14 cellular contexts compared by ENCODE assay signal in the genomic region with DNA sequence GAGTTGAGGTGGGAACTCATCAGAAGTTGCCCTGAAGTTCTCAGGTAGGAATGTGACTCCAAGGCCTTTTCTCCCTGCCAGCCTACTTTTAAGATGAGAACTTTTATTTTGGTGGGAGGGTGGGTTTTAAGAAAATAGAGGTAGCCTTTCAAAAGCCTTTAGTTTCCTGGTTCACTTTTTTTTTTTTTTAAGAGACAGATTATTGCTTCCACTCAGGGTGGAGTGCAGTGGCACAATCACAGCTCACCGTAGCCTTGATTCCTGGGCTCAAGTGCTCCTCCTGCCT. TPM values are rescaled to one million over a fixed set of nuclear protein-coding genes. Genes with fewer than 3 reads are reported as not detected.
DNase-seq lines count a peak whose midpoint lies in the region; ATAC-seq and TF ChIP-seq lines count a peak whose summit lies in the region.
"Had no signal": no experiment of that assay in that cellular context is flagged by ENCODE, and none has a peak within 500 bp of the region (broad histone marks: within the 10 kb centered on the region; RNA-seq: fewer than 3 reads in every experiment).

No MANE protein-coding gene starts in this region.

- 33 to 36% methylated on average over 1 of the region's 1 CpG for WGBS in esophagus squamous epithelium, 2 donors

- TF ChIP-seq CTCF in RWPE1 (conservative IDR thresholded peaks at IDR 0.05; ENCODE audit: low read depth), result no peak
- no peak for TF ChIP-seq CTCF in esophagus squamous epithelium (IDR thresholded peaks at IDR 0.05)
- no peak for TF ChIP-seq CTCF in gastrocnemius medialis (IDR thresholded peaks at IDR 0.05 in 4 of 5, conservative IDR thresholded peaks at IDR 0.05 in 1 of 5)
- TF ChIP-seq CTCF in uterus (IDR thresholded peaks at IDR 0.05), result no peak

- POLR2A ChIA-PET in RWPE1 (lab: Yijun Ruan, JAX; ENCODE audit: low non-redundant PET), result no interaction called here

- H3K4me3 ChIP-seq in esophagus squamous epithelium, result peak overlapping the region in 3 of 4 donors; percentile 75 to 81 (median 76)
- peak overlapping the region in 3 of 4 donors; percentile 93 to 97 (median 93) for H3K4me3 ChIP-seq in gastrocnemius medialis
- H3K4me3 ChIP-seq in uterus, result no peak overlapping the region

- no peaks in the 10 kb centered on the region for H3K9me3 ChIP-seq in esophagus squamous epithelium
- H3K9me3 ChIP-seq in gastrocnemius medialis, result no peaks in the 10 kb centered on the region
- no peaks in the 10 kb centered on the region for H3K9me3 ChIP-seq in uterus
- H3K9me3 ChIP-seq: HAP-1, ovary had no signal

- peak overlapping the region; percentile 41 for H3K27ac Mint-ChIP-seq in T-helper 1 cell treated with Interleukin-12 subunit alpha and Interleukin-12 subunit beta and Interleukin-4 antibody, amounts not matched to agents 30 μg/mL and 1 μg/mL, for 36 hours

- H3K36me3 ChIP-seq in esophagus squamous epithelium (peaks cover 0 to 12% (median 0%) of the 10 kb centered on the region in 3 donors), gastrocnemius medialis (peaks cover 0 to under 1% of the 10 kb centered on the region in 2 donors), uterus (no peaks in the 10 kb centered on the region)
- H3K36me3 ChIP-seq: cardiac muscle cell, ovary had no signal

- peaks cover under 1% of the 10 kb centered on the region for H3K36me3 Mint-ChIP-seq in T-helper 1 cell treated with Interleukin-12 subunit alpha and Interleukin-12 subunit beta and Interleukin-4 antibody, amounts not matched to agents 30 μg/mL and 1 μg/mL, for 36 hours (ENCODE audit: low read depth)

- CTCF ChIA-PET in RWPE1 (lab: Yijun Ruan, JAX), result interaction anchor here (0.5 to 2.5 kb wide), 3 partner anchors 9 to 483 kb away, joined by 3 to 10 read pairs (median 4); a partner anchor contains a TSS

- DNase-seq in T-helper 1 cell (no peak), RWPE1 (ENCODE audit: low spot score) (no peak), esophagus squamous epithelium (lab: John Stamatoyannopoulos, UW) (no peak), gastrocnemius medialis (no peak), inferior parietal cortex (ENCODE audit: extremely low spot score) (no peak), superior temporal gyrus (ENCODE audit: extremely low spot score) (no peak), uterus (no peak)
- DNase-seq: NCI-H2081, SHP77 treated with DMSO at 0.1 percent for 48 hours had no signal

- ATAC-seq in gastrocnemius medialis, result no peak

- H3K4me1 Mint-ChIP-seq in T-helper 1 cell treated with Interleukin-12 subunit alpha and Interleukin-12 subunit beta and Interleukin-4 antibody, amounts not matched to agents 30 μg/mL and 1 μg/mL, for 36 hours (ENCODE audit: low read depth), result peaks cover 13% of the 10 kb centered on the region

- intact Hi-C loops in esophagus squamous epithelium (cut with DNase I) (no loop called here), gastrocnemius medialis (cut with DNase I; ENCODE audit: low total_unique reads) (no loop called here), uterus (cut with DNase I; ENCODE audit: low total_unique reads) (no loop called here)

- H3K27ac ChIP-seq in RWPE1 (peak overlapping the region; percentile 85), esophagus squamous epithelium (peak overlapping the region in 3 of 4 donors; percentile 93 to 97 (median 94)), gastrocnemius medialis (peak overlapping the region in 3 of 4 donors; percentile 91 to 98 (median 97)), uterus (no peak overlapping the region)
- H3K27ac ChIP-seq: cardiac muscle cell had no signal

- H3K27me3 Mint-ChIP-seq in T-helper 1 cell treated with Interleukin-12 subunit alpha and Interleukin-12 subunit beta and Interleukin-4 antibody, amounts not matched to agents 30 μg/mL and 1 μg/mL, for 36 hours (ENCODE audit: low read depth), result no peaks in the 10 kb centered on the region

- H3K4me1 ChIP-seq in esophagus squamous epithelium, result peaks cover 16 to 31% (median 19%) of the 10 kb centered on the region in 3 donors
- peaks cover 17 to 18% of the 10 kb centered on the region in 2 donors for H3K4me1 ChIP-seq in gastrocnemius medialis
- H3K4me1 ChIP-seq in uterus, result no peaks in the 10 kb centered on the region

- no peaks in the 10 kb centered on the region for H3K27me3 ChIP-seq in esophagus squamous epithelium
- no peaks in the 10 kb centered on the region for H3K27me3 ChIP-seq in gastrocnemius medialis
- H3K27me3 ChIP-seq in uterus, result no peaks in the 10 kb centered on the region
- H3K27me3 ChIP-seq: cardiac muscle cell, ovary had no signal

- H3K9me3 Mint-ChIP-seq in T-helper 1 cell treated with Interleukin-12 subunit alpha and Interleukin-12 subunit beta and Interleukin-4 antibody, amounts not matched to agents 30 μg/mL and 1 μg/mL, for 36 hours, result no peaks in the 10 kb centered on the region

- H3K4me3 Mint-ChIP-seq in T-helper 1 cell treated with Interleukin-12 subunit alpha and Interleukin-12 subunit beta and Interleukin-4 antibody, amounts not matched to agents 30 μg/mL and 1 μg/mL, for 36 hours, result peak overlapping the region; percentile 93

- in situ Hi-C loops in gastrocnemius medialis (cut with MboI; ENCODE audit: low sequenced_read_pairs in 4 of 4), result loop anchor here in 2 of 4 donors (5.0 to 10.0 kb wide), 2 partner anchors 35 to 298 kb away; a partner anchor contains a TSS

- TF ChIP-seq POLR2A in esophagus squamous epithelium (IDR thresholded peaks at IDR 0.05) (no peak), gastrocnemius medialis (IDR thresholded peaks at IDR 0.05) (no peak), uterus (IDR thresholded peaks at IDR 0.05) (no peak)

RNA-seq across cellular contexts. Expression of a gene that starts 3.0 kb away (rescaled TPM):
- total RNA-seq in esophagus squamous epithelium, result not detected
- not detected for total RNA-seq in gastrocnemius medialis
- 1 to 10 TPM in 1 of 4 donors, not detected in 3; 1.7 TPM for total RNA-seq in uterus
- total RNA-seq: A172, ovary had no signal

RNA-seq across cellular contexts. Expression of a gene that starts 7.9 kb away (rescaled TPM):
- total RNA-seq in esophagus squamous epithelium (10 to 100 TPM; 16.8 to 32.2 (median 27.1) TPM), gastrocnemius medialis (10 to 100 TPM; 15.1 to 71.8 (median 40.2) TPM), uterus (10 to 100 TPM in 3 of 4 donors, 1 to 10 TPM in 1; 6.9 to 57.8 (median 24.1) TPM)

RNA-seq across cellular contexts. Expression of a gene that starts 10.0 kb away (rescaled TPM):
- total RNA-seq in esophagus squamous epithelium, result 1 to 10 TPM; 2.0 to 8.9 (median 4.0) TPM
- 1 to 10 TPM; 1.8 to 8.0 (median 5.7) TPM for total RNA-seq in gastrocnemius medialis
- total RNA-seq in uterus, result 10 to 100 TPM in 1 of 4 donors, 1 to 10 TPM in 1, under 1 TPM in 1, not detected in 1; 0.55 to 23.8 (median 2.0) TPM

RNA-seq across cellular contexts. Expression of a gene that starts 20.7 kb away (rescaled TPM):
- total RNA-seq in esophagus squamous epithelium (not detected), gastrocnemius medialis (not detected), uterus (1 to 10 TPM in 1 of 4 donors, under 1 TPM in 1, not detected in 2; 0.55 to 4.3 TPM)

RNA-seq across cellular contexts. Expression of a gene that starts 34.9 kb away (rescaled TPM):
- total RNA-seq in esophagus squamous epithelium (10 to 100 TPM; 28.6 to 42.8 (median 37.0) TPM), gastrocnemius medialis (100 to 1,000 TPM in 3 of 4 donors, 10 to 100 TPM in 1; 74.7 to 180 (median 147) TPM), uterus (100 to 1,000 TPM in 1 of 4 donors, 10 to 100 TPM in 2, 1 to 10 TPM in 1; 4.9 to 135 (median 74.2) TPM)

Comparison
In these comparisons a context has a peak if more than half of its experiments do, and no peak if none do; other contexts are left out.
1. H3K27ac ChIP-seq: peak in RWPE1 (single experiment), esophagus squamous epithelium (3 of 4) and gastrocnemius medialis (3 of 4); none in uterus (0 of 2).
2. H3K4me3 ChIP-seq: peak in esophagus squamous epithelium (3 of 4) and gastrocnemius medialis (3 of 4); none in uterus (0 of 2).